In genomic region chr17:62162898-62163297, GRCh38 we compare ENCODE assay signal across 20 cellular contexts.
DNase-seq lines count a peak whose midpoint lies in the region; ATAC-seq, FAIRE-seq and TF ChIP-seq lines count a peak whose summit lies in the region.
"Had no signal": no experiment of that assay in that cellular context is flagged by ENCODE, and none has a peak within 500 bp of the region (broad histone marks: within the 10 kb centered on the region; RNA-seq: fewer than 3 reads in every experiment).

No MANE protein-coding gene starts in this region.

- no peak overlapping the region for H3K27ac ChIP-seq in K562 (ENCODE audit: extremely low read depth, low read depth, low read length)

- POLR2A ChIA-PET in K562 (lab: Yijun Ruan, JAX): interaction anchor here (1.1 to 3.9 kb wide), 3 partner anchors 9 to 11 kb away, joined by 3 to 19 read pairs (median 4); no protein-coding TSS in a partner anchor

- no peak for TF ChIP-seq RAD21 in K562 (CRISPR knock-in tag; conservative IDR thresholded peaks at IDR 0.05 in 1 of 2, IDR thresholded peaks at IDR 0.05 in 1 of 2)

- no peaks in the 10 kb centered on the region for H3K27me3 Mint-ChIP-seq in stimulated activated naive CD8-positive, alpha-beta T cell treated with anti-CD3 and anti-CD28 coated beads, Interleukin-15, amount 100 ng/mL, for 72 hours

- H3K36me3 ChIP-seq in K562 (ENCODE audit: control insufficient read depth, insufficient read depth, low read length): no peaks in the 10 kb centered on the region
- H3K36me3 ChIP-seq: HAP-1, Peyer's patch had no signal

- no peaks in the 10 kb centered on the region for H3K9me3 Mint-ChIP-seq in stimulated activated naive CD8-positive, alpha-beta T cell treated with anti-CD3 and anti-CD28 coated beads, Interleukin-15, amount 100 ng/mL, for 72 hours
- H3K9me3 Mint-ChIP-seq: GM23338 had no signal

- no peaks in the 10 kb centered on the region for H3K9me1 ChIP-seq in K562 (ENCODE audit: control insufficient read depth, insufficient read depth, low read length)

- in situ Hi-C loops in K562 (cut with MboI): no loop called here

- DNase-seq in NCI-H82 (lab: John Stamatoyannopoulos, UW) (peak; percentile 47), NCI-H82 treated with DMSO at 0.1 percent for 48 hours (lab: John Stamatoyannopoulos, UW; ENCODE audit: unreplicated experiment) (no peak), NCI-H524 (lab: John Stamatoyannopoulos, UW) (peak; percentile 63 to 88), K562 (ENCODE audit: extremely low read depth in 1 of 4, low spot score in 3 of 4) (no peak), RKO (ENCODE audit: low spot score) (no peak), NCI-H446 (lab: John Stamatoyannopoulos, UW) (no peak), AG08395 (ENCODE audit: low spot score) (no peak)
- no peak for DNase-seq in stimulated activated naive CD8-positive, alpha-beta T cell treated with anti-CD3 and anti-CD28 coated beads, Interleukin-15, amount 100 ng/mL, for 72 hours
- DNase-seq: DND-41, KBM-7, NCI-H1092, NCI-H1436, NCI-H2029, NCI-H69, Peyer's patch, T-helper 2 cell had no signal

- no peak overlapping the region; the same call in 1 of the 2 replicates for H2AFZ ChIP-seq in K562 (ENCODE audit: low read depth, low read length)
- H2AFZ ChIP-seq: GM23338 had no signal

- H3K9ac ChIP-seq in K562 (ENCODE audit: insufficient read depth in 1 of 2, low read depth in 2 of 2, low read length in 2 of 2): no peak overlapping the region

- CTCF ChIA-PET in K562 (lab: Yijun Ruan, JAX; ENCODE audit: low intra/inter-chr PET ratio): no interaction called here

- no TSS peak for BruUV-seq in K562 (replicated peaks; lab: Mats Ljungman, UMichigan)

- 67% methylated on average over 3 of the region's 3 CpGs for WGBS in K562 (ENCODE audit: insufficient coverage, low coverage, missing lambda C conversion rate)

- no peak for FAIRE-seq in K562 (lab: Jason Lieb, UNC)
- FAIRE-seq: GM12878 had no signal

- no peak for TF ChIP-seq CTCF in K562 (IDR thresholded peaks at IDR 0.05 in 2 of 3, conservative IDR thresholded peaks at IDR 0.05 in 1 of 3; ENCODE audit: insufficient read depth in 2 of 3, low read depth in 1 of 3, low read length in 3 of 3)

- H3K4me3 Mint-ChIP-seq in stimulated activated naive CD8-positive, alpha-beta T cell treated with anti-CD3 and anti-CD28 coated beads, Interleukin-15, amount 100 ng/mL, for 72 hours: no peak overlapping the region
- H3K4me3 Mint-ChIP-seq: GM23338 had no signal

- no peak overlapping the region for H3K4me2 ChIP-seq in K562 (ENCODE audit: insufficient read depth, low read length)
- H3K4me2 ChIP-seq: GM23338 had no signal

- no peaks in the 10 kb centered on the region for H4K20me1 ChIP-seq in K562 (replicated peaks; ENCODE audit: control insufficient read depth, insufficient read depth, low read length)

- H3K27me3 ChIP-seq in K562 (ENCODE audit: control insufficient read depth in 2 of 2, insufficient read depth in 2 of 2, low read length in 2 of 2): no peaks in the 10 kb centered on the region
- H3K27me3 ChIP-seq: Peyer's patch had no signal

- peaks cover 8% of the 10 kb centered on the region for H3K4me1 Mint-ChIP-seq in stimulated activated naive CD8-positive, alpha-beta T cell treated with anti-CD3 and anti-CD28 coated beads, Interleukin-15, amount 100 ng/mL, for 72 hours
- H3K4me1 Mint-ChIP-seq: GM23338 had no signal

- no peaks in the 10 kb centered on the region for H3K79me2 ChIP-seq in K562 (ENCODE audit: control insufficient read depth, insufficient read depth, low read length)

- H3K4me1 ChIP-seq in K562 (replicated peaks in 1 of 2; ENCODE audit: control insufficient read depth in 2 of 2, insufficient read depth in 2 of 2, low read length in 2 of 2): peaks cover 6 to 19% of the 10 kb centered on the region in 2 experiments; a peak in 4 of 5 replicates
- H3K4me1 ChIP-seq: HAP-1 had no signal

- H3K27ac Mint-ChIP-seq in stimulated activated naive CD8-positive, alpha-beta T cell treated with anti-CD3 and anti-CD28 coated beads, Interleukin-15, amount 100 ng/mL, for 72 hours: no peak overlapping the region
- H3K27ac Mint-ChIP-seq: GM23338 had no signal

- ATAC-seq in K562: peak; percentile 50; the same call in 2 of the 3 replicates
- ATAC-seq in stimulated activated naive CD8-positive, alpha-beta T cell treated with anti-CD3 and anti-CD28 coated beads, Interleukin-15, amount 100 ng/mL, for 72 hours: no peak
- ATAC-seq: GM12878, GM23338, Right ventricle myocardium inferior had no signal

- H3K4me3 ChIP-seq in K562: no peak overlapping the region
- H3K4me3 ChIP-seq: GM12878, GM23338, HAP-1, Peyer's patch had no signal

- no peaks in the 10 kb centered on the region for H3K9me3 ChIP-seq in K562 (replicated peaks; ENCODE audit: control insufficient read depth, insufficient read depth, low read depth, low read length)
- H3K9me3 ChIP-seq: HAP-1, Peyer's patch had no signal

- TF ChIP-seq POLR2A in K562 (conservative IDR thresholded peaks at IDR 0.05): no peak

- intact Hi-C loops in K562 (cut with micrococcal nuclease): no loop called here

- no peak for TF ChIP-seq EP300 in K562 (IDR thresholded peaks at IDR 0.05; ENCODE audit: low read length)

TF ChIP-seq in K562, 482 proteins besides CTCF, POLR2A, EP300 and RAD21:
- TF ChIP-seq STAT5B (CRISPR knock-in tag; IDR thresholded peaks at IDR 0.05): no peak
- TF ChIP-seq ZNF395 (CRISPR knock-in tag; IDR thresholded peaks at IDR 0.05): peak; percentile 49; the same call in 1 of the 2 replicates
- TF ChIP-seq MECOM (CRISPR knock-in tag; IDR thresholded peaks at IDR 0.05): 0 out of 2 replicates have a peak, but pooled peaks have one; percentile 28
- TF ChIP-seq CBFA2T3 (IDR thresholded peaks at IDR 0.05): peak; percentile 13; the same call in 1 of the 2 replicates
- TF ChIP-seq SREBF2 (CRISPR knock-in tag; IDR thresholded peaks at IDR 0.05): no peak
- peak; percentile 42 for TF ChIP-seq USF1 (CRISPR knock-in tag; IDR thresholded peaks at IDR 0.05)
- TF ChIP-seq ZNF592 (IDR thresholded peaks at IDR 0.05): peak; percentile 33; the same call in 1 of the 2 replicates
- TF ChIP-seq EHMT2 (IDR thresholded peaks at IDR 0.05): 0 out of 2 replicates have a peak, but pooled peaks have one; percentile 27
- peak; percentile 48 for TF ChIP-seq USF2 (CRISPR knock-in tag; IDR thresholded peaks at IDR 0.05)
- TF ChIP-seq ZSCAN32 (CRISPR knock-in tag; IDR thresholded peaks at IDR 0.05): no peak
- TF ChIP-seq ZNF134 (CRISPR knock-in tag; conservative IDR thresholded peaks at IDR 0.05): no peak
TF ChIP-seq in K562: peak in this region for 7.

Comparison
In these comparisons a context has a peak if more than half of its experiments do, and no peak if none do; other contexts are left out.
1. DNase-seq: peak in NCI-H82 (single experiment) and NCI-H524 (2 of 2); none in NCI-H82 treated with DMSO at 0.1 percent for 48 hours (single experiment), K562 (0 of 4), RKO (single experiment), NCI-H446 (0 of 2), AG08395 (single experiment) and stimulated activated naive CD8-positive, alpha-beta T cell treated with anti-CD3 and anti-CD28 coated beads, Interleukin-15, amount 100 ng/mL, for 72 hours (0 of 2).